Comparison of ENCODE assay signal across 8 cellular contexts in genomic region chr6:97282238-97282725, GRCh38. TPM values are rescaled to one million over a fixed set of nuclear protein-coding genes. Genes with fewer than 3 reads are reported as not detected.
DNase-seq lines count a peak whose midpoint lies in the region; ATAC-seq and TF ChIP-seq lines count a peak whose summit lies in the region.

No MANE protein-coding gene starts in this region.

- WGBS in heart right ventricle, 2 donors: 1 to 2% methylated on average over 13 of the region's 13 CpGs

- H3K36me3 ChIP-seq in heart right ventricle (peaks cover 0 to 22% (median 0%) of the 10 kb centered on the region in 9 donors), SU-DHL-6 (ENCODE audit: low read length) (peaks cover 30% of the 10 kb centered on the region; the same call in 1 of the 2 replicates), parathyroid adenoma (ENCODE audit: control insufficient read depth, insufficient read depth, low read length) (no peaks in the 10 kb centered on the region)

- H2AFZ ChIP-seq in SU-DHL-6 (ENCODE audit: low read depth, low read length, severe bottlenecking) (peak overlapping the region; percentile 96), parathyroid adenoma (peak overlapping the region; percentile 95)

- no peak for ATAC-seq in heart right ventricle
- no peak for ATAC-seq in left ventricle myocardium superior
- ATAC-seq in HG02884 (IDR thresholded peaks at IDR 0.05; ENCODE audit: unreplicated experiment): peak; percentile 1

- H3K9me3 ChIP-seq in heart right ventricle (no peaks in the 10 kb centered on the region), SU-DHL-6 (ENCODE audit: insufficient read depth, low read length) (no peaks in the 10 kb centered on the region), parathyroid adenoma (ENCODE audit: control insufficient read depth, low read length) (no peaks in the 10 kb centered on the region)

- no peaks in the 10 kb centered on the region for H3K27me3 ChIP-seq in heart right ventricle
- H3K27me3 ChIP-seq in SU-DHL-6 (ENCODE audit: low read length): no peaks in the 10 kb centered on the region
- H3K27me3 ChIP-seq in parathyroid adenoma (ENCODE audit: control insufficient read depth, insufficient read depth, low read length): no peaks in the 10 kb centered on the region

- H3K79me2 ChIP-seq in SU-DHL-6 (ENCODE audit: insufficient read depth, low read length) (peaks cover 42% of the 10 kb centered on the region), parathyroid adenoma (no peaks in the 10 kb centered on the region)

- H3K9ac ChIP-seq in SU-DHL-6 (ENCODE audit: low read length) (peak overlapping the region; percentile 84), parathyroid adenoma (no peak overlapping the region)

- intact Hi-C loops in heart right ventricle (cut with DNase I) (loop anchor here in 1 of 10 donors (5.0 kb wide), 1 partner anchor 760 kb away; the partner anchor contains the start of gene UFL1), left ventricle myocardium superior (cut with micrococcal nuclease) (no loop called here)

- H3K4me2 ChIP-seq in SU-DHL-6 (ENCODE audit: low read depth, low read length, poor library complexity, severe bottlenecking) (peak overlapping the region; percentile 96), parathyroid adenoma (ENCODE audit: low read length) (peak overlapping the region; percentile 87)

- peak overlapping the region in 5 of 10 donors; percentile 53 to 85 (median 64) for H3K27ac ChIP-seq in heart right ventricle
- H3K27ac ChIP-seq in SU-DHL-6 (ENCODE audit: low read depth, low read length): peak overlapping the region; percentile 65
- peak overlapping the region; percentile 24 for H3K27ac ChIP-seq in parathyroid adenoma

- peaks cover 0 to 17% (median 9%) of the 10 kb centered on the region in 9 donors for H3K4me1 ChIP-seq in heart right ventricle
- no peaks in the 10 kb centered on the region for H3K4me1 ChIP-seq in parathyroid adenoma

- H3K4me3 ChIP-seq in heart right ventricle (peak overlapping the region; percentile 73 to 99 (median 92)), SU-DHL-6 (ENCODE audit: insufficient read depth, low read length, poor library complexity, severe bottlenecking) (peak overlapping the region; percentile 95), fibroblast of pulmonary artery (replicated peaks; ENCODE audit: low read depth, low read length) (peak overlapping the region; percentile 93), parathyroid adenoma (ENCODE audit: low read depth, low read length) (peak overlapping the region; percentile 87)

- peaks cover 3% of the 10 kb centered on the region; the same call in 1 of the 2 replicates for H4K20me1 ChIP-seq in SU-DHL-6 (ENCODE audit: low read depth, low read length)

- H3F3A ChIP-seq in SU-DHL-6 (ENCODE audit: insufficient read depth): no peaks in the 10 kb centered on the region

- TF ChIP-seq CTCF in heart right ventricle (IDR thresholded peaks at IDR 0.05): no peak
- TF ChIP-seq CTCF in SU-DHL-6 (IDR thresholded peaks at IDR 0.05; ENCODE audit: insufficient read depth, low read length, poor library complexity, severe bottlenecking): no peak
- no peak for TF ChIP-seq CTCF in fibroblast of pulmonary artery (IDR thresholded peaks at IDR 0.05; ENCODE audit: low read length, missing control alignments)
- TF ChIP-seq CTCF in parathyroid adenoma (IDR thresholded peaks at IDR 0.05): no peak

- no peaks in the 10 kb centered on the region for H3K9me2 ChIP-seq in SU-DHL-6 (replicated peaks; ENCODE audit: insufficient read depth, low read length)

- DNase-seq in heart right ventricle (no peak), left ventricle myocardium superior (no peak), fibroblast of pulmonary artery (ENCODE audit: low read depth) (peak; percentile 11), NCI-H1436 (lab: John Stamatoyannopoulos, UW) (no peak), epidermal melanocyte (ENCODE audit: insufficient read length, low spot score) (no peak)

RNA-seq across cellular contexts. Expression of gene MMS22L, which starts 0.7 kb away (rescaled TPM):
- total RNA-seq in heart right ventricle (1 to 10 TPM; 1.6 to 5.1 (median 2.2) TPM), left ventricle myocardium superior (3.3 TPM)
- polyA plus RNA-seq in heart right ventricle: under 1 TPM; 0.52 to 0.73 TPM
